In the genomic region with DNA sequence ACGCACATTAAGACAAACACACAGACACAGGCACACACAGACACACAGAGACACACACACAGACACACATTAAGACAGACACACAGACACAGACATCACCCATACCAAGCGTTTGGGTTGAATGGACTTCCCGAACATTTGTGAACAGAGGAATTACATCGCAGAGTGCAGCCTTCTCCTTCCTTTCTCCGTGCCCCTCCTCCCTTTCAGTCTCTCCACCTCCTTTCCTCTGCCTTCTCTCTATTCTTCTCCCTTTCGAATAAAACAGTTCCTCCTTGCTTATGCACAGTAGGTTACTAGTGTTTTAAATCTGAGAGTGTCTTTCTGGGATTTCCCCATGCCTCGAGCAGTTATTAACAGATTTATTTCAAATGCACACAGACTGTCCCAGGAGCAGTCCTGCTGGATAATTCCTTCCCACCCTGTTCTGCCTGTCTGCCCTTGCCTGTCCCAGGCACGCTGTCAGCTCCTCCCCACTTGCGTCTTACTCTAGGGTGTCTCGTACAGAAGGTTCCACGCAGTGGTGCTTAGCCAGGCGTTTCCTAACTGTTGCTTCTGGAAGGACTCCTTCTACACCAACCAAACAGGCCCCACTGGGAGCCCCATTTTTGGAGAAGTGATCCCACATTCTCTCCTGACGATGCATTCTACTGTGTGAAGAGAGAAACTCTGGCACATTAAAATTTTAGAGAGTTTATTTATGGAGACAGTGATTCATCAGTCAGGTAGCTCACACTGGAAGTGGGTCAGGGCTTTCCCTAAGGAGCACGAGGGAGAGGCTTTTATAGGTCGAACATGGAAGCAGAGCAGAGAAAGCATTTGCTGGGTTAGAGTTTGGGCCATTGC, we compare ENCODE assay signal across 12 cellular contexts.
DNase-seq lines count a peak whose midpoint lies in the region; ATAC-seq, FAIRE-seq and TF ChIP-seq lines count a peak whose summit lies in the region.
"Had no signal": no experiment of that assay in that cellular context is flagged by ENCODE, and none has a peak within 500 bp of the region (broad histone marks: within the 10 kb centered on the region; RNA-seq: fewer than 3 reads in every experiment).

No MANE protein-coding gene starts in this region.

- intact Hi-C loops in esophagus muscularis mucosa (cut with DNase I) (no loop called here), A673 (cut with micrococcal nuclease; ENCODE audit: unreplicated experiment) (no loop called here)

- no peak overlapping the region for H3K9ac ChIP-seq in mucosa of rectum (ENCODE audit: low read depth in 1 of 2, low read length in 2 of 2)

- ATAC-seq in stimulated activated memory B cell treated with anti-CD40 and anti-IgM and Interleukin-4, amounts not matched to agents 10 μg/mL and 1 μg/mL and 100 μg/mL, for 72 hours, result no peak

- WGBS in esophagus muscularis mucosa, result 19% methylated on average over 15 of the region's 15 CpGs

- H3K36me3 ChIP-seq in esophagus muscularis mucosa (no peaks in the 10 kb centered on the region), mucosa of rectum (ENCODE audit: control insufficient read depth in 2 of 2, insufficient read depth in 2 of 2, low read length in 2 of 2) (no peaks in the 10 kb centered on the region), A673 (ENCODE audit: insufficient read depth, low read length, poor library complexity, severe bottlenecking) (no peaks in the 10 kb centered on the region)

- H3K36me3 Mint-ChIP-seq in stimulated activated memory B cell treated with anti-CD40 and anti-IgM and Interleukin-4, amounts not matched to agents 10 μg/mL and 1 μg/mL and 100 μg/mL, for 72 hours, result no peaks in the 10 kb centered on the region

- H3K4me1 ChIP-seq in esophagus muscularis mucosa (peaks cover 24 to 32% (median 30%) of the 10 kb centered on the region in 4 donors), mucosa of rectum (ENCODE audit: control insufficient read depth in 2 of 2, insufficient read depth in 2 of 2, low read length in 2 of 2) (no peaks in the 10 kb centered on the region), A673 (ENCODE audit: insufficient read depth, low read length, poor library complexity, severe bottlenecking) (no peaks in the 10 kb centered on the region)

- no peaks in the 10 kb centered on the region for H3K27me3 ChIP-seq in esophagus muscularis mucosa
- H3K27me3 ChIP-seq in mucosa of rectum (ENCODE audit: control insufficient read depth in 2 of 2, insufficient read depth in 2 of 2, low read length in 2 of 2), result no peaks in the 10 kb centered on the region
- no peaks in the 10 kb centered on the region for H3K27me3 ChIP-seq in A673 (replicated peaks; ENCODE audit: insufficient read depth, low read depth, low read length, poor library complexity)

- CTCF ChIA-PET in A673 (lab: Charles Lee), result no interaction called here

- DNase-seq in NCI-H226 (peak; percentile 15), esophagus muscularis mucosa (ENCODE audit: extremely low spot score) (peak; percentile 94), urothelium cell line (ENCODE audit: low spot score) (peak; percentile 72), A673 (ENCODE audit: low spot score) (no peak)
- DNase-seq in stimulated activated CD4-positive, alpha-beta T cell treated with anti-CD3 and anti-CD28 coated beads, Interleukin-4, amount 100 ng/mL, for 1 hour, result no peak
- DNase-seq: activated T-cell treated with anti-CD3 and anti-CD28 coated beads, Interleukin-2, amount 50 U/mL, for 48 hours; NCI-H510A; T-helper 2 cell had no signal

- BruUV-seq in A673 (replicated peaks; lab: Mats Ljungman, UMichigan), result no TSS peak

- peak overlapping the region; percentile 24 to 39 (median 32) for H3K4me3 ChIP-seq in esophagus muscularis mucosa
- H3K4me3 ChIP-seq in mucosa of rectum (ENCODE audit: low read length in 2 of 2), result peak overlapping the region in 1 of 2 donors; percentile 6
- no peak overlapping the region for H3K4me3 ChIP-seq in A673 (ENCODE audit: low read depth, low read length, poor library complexity, severe bottlenecking)

- POLR2A ChIA-PET in A673 (lab: Charles Lee; ENCODE audit: low non-redundant PET), result no interaction called here

- peaks cover 14% of the 10 kb centered on the region for H3K27me3 Mint-ChIP-seq in stimulated activated memory B cell treated with anti-CD40 and anti-IgM and Interleukin-4, amounts not matched to agents 10 μg/mL and 1 μg/mL and 100 μg/mL, for 72 hours
- H3K27me3 Mint-ChIP-seq: dendritic cell treated with granulocyte-macrophage colony-stimulating factor and Interleukin-4, amounts not matched to agents 40 ng/mL and 50 ng/mL, for 4 days had no signal

- TF ChIP-seq EP300 in esophagus muscularis mucosa (IDR thresholded peaks at IDR 0.05), result peak; percentile 67

- no peaks in the 10 kb centered on the region for H3K9me3 Mint-ChIP-seq in stimulated activated memory B cell treated with anti-CD40 and anti-IgM and Interleukin-4, amounts not matched to agents 10 μg/mL and 1 μg/mL and 100 μg/mL, for 72 hours
- H3K9me3 Mint-ChIP-seq: dendritic cell treated with granulocyte-macrophage colony-stimulating factor and Interleukin-4, amounts not matched to agents 40 ng/mL and 50 ng/mL, for 4 days; stimulated activated naive CD8-positive, alpha-beta T cell treated with anti-CD3 and anti-CD28 coated beads, Interleukin-15, Interleukin-2, amounts not matched to agents 100 ng/mL and 50 ng/mL, for 24 hours had no signal

- H3K27ac ChIP-seq in esophagus muscularis mucosa (replicated peaks in 1 of 4) (peak overlapping the region; percentile 68 to 80 (median 76)), mucosa of rectum (ENCODE audit: low read depth in 2 of 2, low read length in 2 of 2) (peak overlapping the region; percentile 23 to 28), A673 (ENCODE audit: low read depth, low read length, poor library complexity, severe bottlenecking) (no peak overlapping the region)

- TF ChIP-seq CTCF in esophagus muscularis mucosa (IDR thresholded peaks at IDR 0.05) (no peak), A673 (conservative IDR thresholded peaks at IDR 0.05; ENCODE audit: low read depth, low read length) (no peak)

- peaks cover 9% of the 10 kb centered on the region for H3K4me1 Mint-ChIP-seq in stimulated activated memory B cell treated with anti-CD40 and anti-IgM and Interleukin-4, amounts not matched to agents 10 μg/mL and 1 μg/mL and 100 μg/mL, for 72 hours

- H3K27ac Mint-ChIP-seq in stimulated activated memory B cell treated with anti-CD40 and anti-IgM and Interleukin-4, amounts not matched to agents 10 μg/mL and 1 μg/mL and 100 μg/mL, for 72 hours, result no peak overlapping the region
- H3K27ac Mint-ChIP-seq: dendritic cell treated with granulocyte-macrophage colony-stimulating factor and Interleukin-4, amounts not matched to agents 40 ng/mL and 50 ng/mL, for 4 days; stimulated activated naive CD8-positive, alpha-beta T cell treated with anti-CD3 and anti-CD28 coated beads, Interleukin-15, Interleukin-2, amounts not matched to agents 100 ng/mL and 50 ng/mL, for 24 hours had no signal

- H3K9me3 ChIP-seq in esophagus muscularis mucosa, result no peaks in the 10 kb centered on the region
- H3K9me3 ChIP-seq in mucosa of rectum (ENCODE audit: control insufficient read depth in 2 of 2, low read length in 2 of 2), result no peaks in the 10 kb centered on the region
- H3K9me3 ChIP-seq in A673 (ENCODE audit: low read depth, low read length, poor library complexity, severe bottlenecking), result no peaks in the 10 kb centered on the region

- TF ChIP-seq POLR2A in esophagus muscularis mucosa (IDR thresholded peaks at IDR 0.05; ENCODE audit: low read depth), result no peak

- FAIRE-seq in urothelium cell line (lab: Jason Lieb, UNC), result no peak

- no peak overlapping the region for H3K4me3 Mint-ChIP-seq in stimulated activated memory B cell treated with anti-CD40 and anti-IgM and Interleukin-4, amounts not matched to agents 10 μg/mL and 1 μg/mL and 100 μg/mL, for 72 hours
- H3K4me3 Mint-ChIP-seq: stimulated activated naive CD8-positive, alpha-beta T cell treated with anti-CD3 and anti-CD28 coated beads, Interleukin-15, Interleukin-2, amounts not matched to agents 100 ng/mL and 50 ng/mL, for 24 hours had no signal

Comparison
In these comparisons a context has a peak if more than half of its experiments do, and no peak if none do; other contexts are left out.
1. DNase-seq: peak in NCI-H226 (single experiment), esophagus muscularis mucosa (single experiment) and urothelium cell line (single experiment); none in stimulated activated CD4-positive, alpha-beta T cell treated with anti-CD3 and anti-CD28 coated beads, Interleukin-4, amount 100 ng/mL, for 1 hour (single experiment) and A673 (single experiment).